In genomic region chr10:33160151-33160550, GRCh38 we compare ENCODE assay signal across 1 cellular context.
TF ChIP-seq lines count a peak whose summit lies in the region.

No MANE protein-coding gene starts in this region.

TF ChIP-seq in A549, 52 proteins besides CTCF, POLR2A, EP300 and RAD21 (continued from another document):
- TF ChIP-seq USF2 (IDR thresholded peaks at IDR 0.05) (no peak), RCOR1 (IDR thresholded peaks at IDR 0.05; ENCODE audit: low read depth, low read length) (no peak), TP53 (CRISPR knock-in tag; IDR thresholded peaks at IDR 0.05) (no peak), CBX8 (IDR thresholded peaks at IDR 0.05) (no peak), RFX5 (IDR thresholded peaks at IDR 0.05) (no peak)
